ENCODE assay signal across 8 cellular contexts in genomic region chr6:36607305-36607704, GRCh38. TPM values are rescaled to one million over a fixed set of nuclear protein-coding genes. Genes with fewer than 3 reads are reported as not detected.
DNase-seq lines count a peak whose midpoint lies in the region; ATAC-seq, FAIRE-seq and TF ChIP-seq lines count a peak whose summit lies in the region.
"Not testable (repeated sequence)": the region's sequence is repeated elsewhere in the genome, so short reads cannot be mapped to it uniquely, and the experiment has no call there.

No MANE protein-coding gene starts in this region.

- H3K27me3 ChIP-seq in BLaER1; HUES48 (ENCODE audit: control insufficient read depth, insufficient read depth, low read length); keratinocyte (ENCODE audit: control insufficient read depth, extremely low read depth, insufficient read depth, low read length): not testable (repeated sequence)

- not testable (repeated sequence) for H3K9me3 ChIP-seq in BLaER1; HUES48 (ENCODE audit: control insufficient read depth, insufficient read depth, low read length); keratinocyte (ENCODE audit: control insufficient read depth, low read depth, low read length)

- not testable (repeated sequence) for H3K4me2 ChIP-seq in BLaER1
- peak overlapping the region; percentile 30 for H3K4me2 ChIP-seq in keratinocyte (ENCODE audit: control insufficient read depth, extremely low read depth, insufficient read depth, low read depth, low read length)

- H3K36me3 Mint-ChIP-seq in WTC11 (peaks cover 91% of the 10 kb centered on the region), chondrocyte (ENCODE audit: low read depth) (peaks cover 48% of the 10 kb centered on the region)
- peaks cover 75% of the 10 kb centered on the region for H3K36me3 Mint-ChIP-seq in activated naive CD4-positive, alpha-beta T cell treated with anti-CD3 and anti-CD28 coated beads, Interleukin-2, amount 10 ng/mL, durations not matched to agents 7 days and 5 days
- H3K36me3 Mint-ChIP-seq in natural killer cell treated with Interleukin-12 subunit alpha and Interleukin-12 subunit beta and Interleukin-15 and Interleukin-18, amount 100 ng/mL, for 72 hours = peaks cover 47% of the 10 kb centered on the region
- peaks cover 100% of the 10 kb centered on the region for H3K36me3 Mint-ChIP-seq in stimulated activated effector memory CD8-positive, alpha-beta T cell treated with anti-CD3 and anti-CD28 coated beads, Interleukin-12 subunit alpha, Interleukin-12 subunit beta, amount 100 ng/mL, for 72 hours

- peaks cover 36% of the 10 kb centered on the region for H3K4me1 Mint-ChIP-seq in WTC11
- peaks cover 62% of the 10 kb centered on the region for H3K4me1 Mint-ChIP-seq in activated naive CD4-positive, alpha-beta T cell treated with anti-CD3 and anti-CD28 coated beads, Interleukin-2, amount 10 ng/mL, durations not matched to agents 7 days and 5 days
- peaks cover 49% of the 10 kb centered on the region for H3K4me1 Mint-ChIP-seq in chondrocyte (ENCODE audit: low read depth)
- peaks cover 53 to 60% of the 10 kb centered on the region in 2 donors for H3K4me1 Mint-ChIP-seq in natural killer cell treated with Interleukin-12 subunit alpha and Interleukin-12 subunit beta and Interleukin-15 and Interleukin-18, amount 100 ng/mL, for 72 hours (ENCODE audit: low read depth in 2 of 2)
- H3K4me1 Mint-ChIP-seq in stimulated activated effector memory CD8-positive, alpha-beta T cell treated with anti-CD3 and anti-CD28 coated beads, Interleukin-12 subunit alpha, Interleukin-12 subunit beta, amount 100 ng/mL, for 72 hours = peaks cover 64% of the 10 kb centered on the region

- ATAC-seq in WTC11; natural killer cell treated with Interleukin-12 subunit alpha and Interleukin-12 subunit beta and Interleukin-15 and Interleukin-18, amount 100 ng/mL, for 72 hours; stimulated activated effector memory CD8-positive, alpha-beta T cell treated with anti-CD3 and anti-CD28 coated beads, Interleukin-12 subunit alpha, Interleukin-12 subunit beta, amount 100 ng/mL, for 72 hours: not testable (repeated sequence)

- not testable (repeated sequence) for H2AFZ ChIP-seq in keratinocyte (ENCODE audit: control insufficient read depth, low read length)

- not testable (repeated sequence) for H3K4me3 Mint-ChIP-seq in WTC11; activated naive CD4-positive, alpha-beta T cell treated with anti-CD3 and anti-CD28 coated beads, Interleukin-2, amount 10 ng/mL, durations not matched to agents 7 days and 5 days; chondrocyte (ENCODE audit: unreplicated experiment); natural killer cell treated with Interleukin-12 subunit alpha and Interleukin-12 subunit beta and Interleukin-15 and Interleukin-18, amount 100 ng/mL, for 72 hours; stimulated activated effector memory CD8-positive, alpha-beta T cell treated with anti-CD3 and anti-CD28 coated beads, Interleukin-12 subunit alpha, Interleukin-12 subunit beta, amount 100 ng/mL, for 72 hours

- CTCF ChIA-PET in WTC11 (lab: Charles Lee) = interaction anchor here (1.8 kb wide), 1 partner anchor 8 kb away, joined by 4 read pairs; no protein-coding TSS in a partner anchor
- CTCF ChIA-PET in activated naive CD4-positive, alpha-beta T cell treated with anti-CD3 and anti-CD28 coated beads, Interleukin-2, amount 10 ng/mL, durations not matched to agents 7 days and 5 days (lab: Charles Lee) = interaction anchor here (1.1 to 1.6 kb wide), 3 partner anchors 8 to 152 kb away, joined by 3 to 8 read pairs (median 6); no protein-coding TSS in a partner anchor

- not testable (repeated sequence) for H3K9me3 Mint-ChIP-seq in WTC11; activated naive CD4-positive, alpha-beta T cell treated with anti-CD3 and anti-CD28 coated beads, Interleukin-2, amount 10 ng/mL, durations not matched to agents 7 days and 5 days; chondrocyte (ENCODE audit: low read depth); natural killer cell treated with Interleukin-12 subunit alpha and Interleukin-12 subunit beta and Interleukin-15 and Interleukin-18, amount 100 ng/mL, for 72 hours; stimulated activated effector memory CD8-positive, alpha-beta T cell treated with anti-CD3 and anti-CD28 coated beads, Interleukin-12 subunit alpha, Interleukin-12 subunit beta, amount 100 ng/mL, for 72 hours

- H3K27me3 Mint-ChIP-seq in WTC11 (ENCODE audit: low read depth); activated naive CD4-positive, alpha-beta T cell treated with anti-CD3 and anti-CD28 coated beads, Interleukin-2, amount 10 ng/mL, durations not matched to agents 7 days and 5 days; chondrocyte (ENCODE audit: low read depth); natural killer cell treated with Interleukin-12 subunit alpha and Interleukin-12 subunit beta and Interleukin-15 and Interleukin-18, amount 100 ng/mL, for 72 hours: not testable (repeated sequence)

- POLR2A ChIA-PET in WTC11 (lab: Charles Lee) = not testable (repeated sequence)

- DNase-seq in WTC11 (ENCODE audit: low spot score) (peak; percentile 7), chondrocyte (ENCODE audit: low spot score) (peak; percentile 30)
- DNase-seq in activated naive CD4-positive, alpha-beta T cell treated with anti-CD3 and anti-CD28 coated beads, Interleukin-2, amount 10 ng/mL, durations not matched to agents 7 days and 5 days; keratinocyte (ENCODE audit: low read depth, low spot score); natural killer cell treated with Interleukin-12 subunit alpha and Interleukin-12 subunit beta and Interleukin-15 and Interleukin-18, amount 100 ng/mL, for 72 hours (ENCODE audit: low spot score); stimulated activated effector memory CD8-positive, alpha-beta T cell treated with anti-CD3 and anti-CD28 coated beads, Interleukin-12 subunit alpha, Interleukin-12 subunit beta, amount 100 ng/mL, for 72 hours (ENCODE audit: low spot score in 2 of 2): not testable (repeated sequence)

- H3K9ac ChIP-seq in BLaER1; HUES48 (ENCODE audit: low read depth, low read length); keratinocyte (ENCODE audit: control insufficient read depth, extremely low read depth, insufficient read depth, low read length): not testable (repeated sequence)

- not testable (repeated sequence) for TF ChIP-seq CTCF in WTC11 (IDR thresholded peaks at IDR 0.05); chondrocyte (IDR thresholded peaks at IDR 0.05); keratinocyte (optimal IDR thresholded peaks at IDR 0.05 in 1 of 3, IDR thresholded peaks at IDR 0.05 in 1 of 3, conservative IDR thresholded peaks at IDR 0.05 in 1 of 3; ENCODE audit: extremely low read depth in 1 of 3, insufficient read depth in 2 of 3, low read length in 3 of 3)

- dilution Hi-C loops in keratinocyte (cut with MboI; ENCODE audit: extremely low pct_ligation_motif_present, low sequenced_read_pairs) = not testable (repeated sequence)

- peak overlapping the region; percentile 97 for H3K27ac Mint-ChIP-seq in WTC11
- peak overlapping the region; percentile 61 for H3K27ac Mint-ChIP-seq in activated naive CD4-positive, alpha-beta T cell treated with anti-CD3 and anti-CD28 coated beads, Interleukin-2, amount 10 ng/mL, durations not matched to agents 7 days and 5 days
- peak overlapping the region; percentile 53 for H3K27ac Mint-ChIP-seq in chondrocyte (ENCODE audit: unreplicated experiment)
- H3K27ac Mint-ChIP-seq in natural killer cell treated with Interleukin-12 subunit alpha and Interleukin-12 subunit beta and Interleukin-15 and Interleukin-18, amount 100 ng/mL, for 72 hours = peak overlapping the region; percentile 33 to 70
- H3K27ac Mint-ChIP-seq in stimulated activated effector memory CD8-positive, alpha-beta T cell treated with anti-CD3 and anti-CD28 coated beads, Interleukin-12 subunit alpha, Interleukin-12 subunit beta, amount 100 ng/mL, for 72 hours = peak overlapping the region; percentile 87

- H3K79me2 ChIP-seq in keratinocyte (ENCODE audit: control insufficient read depth, insufficient read depth, low read length) = peaks cover 30% of the 10 kb centered on the region

- FAIRE-seq in keratinocyte (lab: Jason Lieb, UNC) = not testable (repeated sequence)

- peaks cover 100% of the 10 kb centered on the region for H4K20me1 ChIP-seq in BLaER1
- H4K20me1 ChIP-seq in keratinocyte (ENCODE audit: control insufficient read depth, extremely low read depth, insufficient read depth, low read length) = peaks cover 41% of the 10 kb centered on the region

- H3K27ac ChIP-seq in BLaER1 (peak overlapping the region; percentile 50), HUES48 (ENCODE audit: low read depth, low read length) (peak overlapping the region; percentile 56), keratinocyte (ENCODE audit: control insufficient read depth, insufficient read depth, low read length) (peak overlapping the region; percentile 61)

- not testable (repeated sequence) for H3K9me1 ChIP-seq in keratinocyte (ENCODE audit: control insufficient read depth, extremely low read depth, insufficient read depth, low read length)

- peaks cover 99% of the 10 kb centered on the region for H3K36me3 ChIP-seq in BLaER1
- H3K36me3 ChIP-seq in HUES48 (ENCODE audit: control insufficient read depth, insufficient read depth, low read length) = peaks cover 90% of the 10 kb centered on the region
- H3K36me3 ChIP-seq in keratinocyte (ENCODE audit: control insufficient read depth in 2 of 2, extremely low read depth in 1 of 2, insufficient read depth in 2 of 2, low read length in 2 of 2) = peaks cover 15 to 42% of the 10 kb centered on the region in 2 experiments

- peaks cover 71% of the 10 kb centered on the region for H3K4me1 ChIP-seq in BLaER1
- H3K4me1 ChIP-seq in HUES48 (ENCODE audit: control insufficient read depth, insufficient read depth, low read length) = not testable (repeated sequence)
- H3K4me1 ChIP-seq in keratinocyte (ENCODE audit: control insufficient read depth, extremely low read depth, insufficient read depth, low read length) = peaks cover 39% of the 10 kb centered on the region

- H3K4me3 ChIP-seq in BLaER1; HUES48 (ENCODE audit: low read depth, low read length); keratinocyte (ENCODE audit: control insufficient read depth in 2 of 3, extremely low read depth in 1 of 3, insufficient read depth in 2 of 3, low read depth in 1 of 3, low read length in 3 of 3): not testable (repeated sequence)

RNA-seq across cellular contexts. Expression of gene SRSF3, which starts 13.1 kb away (rescaled TPM):
- total RNA-seq in WTC11 (2021) (554 to 645 TPM (median 644 TPM) in 3 replicates), chondrocyte (180 to 233 TPM (median 191 TPM) in 3 replicates)
- polyA plus RNA-seq in keratinocyte = 194 to 481 TPM (median 398 TPM) in 3 replicates
- 153 TPM for polyA plus RNA-seq in keratinocyte (2011; ENCODE audit: low read depth)
- 246 and 325 TPM in 2 replicates for polyA plus RNA-seq in keratinocyte (2011; cell fraction: cytosol; rRNA removed)
- polyA plus RNA-seq in keratinocyte (2011; cell fraction: nucleus; rRNA removed) = 255 and 329 TPM in 2 replicates
- polyA plus RNA-seq in keratinocyte (2012; ENCODE audit: low replicate concordance) = 149 and 383 TPM in 2 replicates
- polyA minus RNA-seq in keratinocyte = 45.9 to 202 TPM (median 113 TPM) in 3 replicates
- 38.2 TPM for polyA minus RNA-seq in keratinocyte (2011; cell fraction: cytosol; rRNA and poly(A)+ RNA removed)
- 63.2 and 99.1 TPM in 2 replicates for polyA minus RNA-seq in keratinocyte (2011; cell fraction: nucleus; rRNA and poly(A)+ RNA removed)
- 100 to 1,000 TPM; 455 to 498 TPM for total RNA-seq in natural killer cell treated with Interleukin-12 subunit alpha and Interleukin-12 subunit beta and Interleukin-15 and Interleukin-18, amount 100 ng/mL, for 72 hours
